Comparison of ENCODE assay signal across 10 cellular contexts in the genomic region with DNA sequence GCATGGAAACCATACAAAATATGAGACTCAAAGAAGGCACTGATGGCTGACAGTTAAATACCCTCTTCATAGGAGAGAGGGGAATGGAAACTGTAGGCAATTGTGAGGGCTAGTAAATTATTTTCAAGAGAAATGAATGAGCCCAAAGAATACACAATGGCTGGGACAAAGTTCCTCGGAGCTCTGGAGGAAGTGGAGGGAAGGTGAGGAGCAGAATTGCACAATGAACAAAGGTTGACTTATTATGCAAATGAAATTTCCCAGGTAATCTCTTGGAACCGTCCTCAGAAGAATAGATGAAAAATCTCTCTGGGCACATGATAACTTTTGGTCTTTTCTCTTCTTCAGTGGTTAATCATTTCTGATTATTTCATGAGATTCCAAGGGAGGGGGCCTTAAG.
"Had no signal": no experiment of that assay in that cellular context is flagged by ENCODE, and none has a peak within 500 bp of the region (broad histone marks: within the 10 kb centered on the region; RNA-seq: fewer than 3 reads in every experiment).

No MANE protein-coding gene starts in this region.

- H3K9me3 ChIP-seq: HAP-1 had no signal

- H3K4me2 ChIP-seq: GM23338 had no signal

- FAIRE-seq: H54 had no signal

- H3K9ac ChIP-seq: GM23248 had no signal

- H3K36me3 ChIP-seq: HAP-1 had no signal

- H3K4me1 ChIP-seq: HAP-1 had no signal

- H3K27ac ChIP-seq: GM23248 had no signal

- H3K4me3 ChIP-seq: GM23248, GM23338, HAP-1 had no signal

- H2AFZ ChIP-seq: GM23248, GM23338 had no signal

- ATAC-seq: GM23338, HCT116 had no signal

- DNase-seq: GM23248, GOT3, H7, H9, HCEC 1CT, HFFc6 had no signal
